In the genomic region with DNA sequence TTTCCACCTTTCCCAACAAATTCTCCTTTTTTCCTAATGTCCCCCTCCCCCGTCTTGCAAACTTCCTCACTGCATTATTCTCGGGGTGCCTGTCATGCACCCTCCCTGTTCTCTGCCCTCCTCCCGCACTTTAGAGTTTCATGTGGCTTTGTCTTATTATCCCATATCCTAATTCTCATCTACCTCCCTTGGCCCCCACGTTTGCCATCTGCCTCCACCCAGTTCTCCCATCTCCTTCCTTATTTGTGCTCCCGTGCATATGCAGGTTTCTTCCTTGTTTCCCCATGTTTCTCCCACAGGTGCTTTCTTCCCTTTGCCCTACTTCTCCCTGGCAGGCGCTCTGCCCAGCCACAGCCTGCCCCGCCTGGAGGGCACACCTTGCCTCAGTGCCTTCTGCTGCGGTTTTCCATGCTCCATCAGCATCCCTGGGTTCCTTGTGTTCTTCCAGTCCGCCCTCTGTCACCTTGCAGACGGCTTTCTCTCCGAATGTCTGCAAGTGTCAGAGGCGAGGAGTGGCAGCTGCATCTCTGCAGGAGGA, we compare ENCODE assay signal across 8 cellular contexts. TPM values are rescaled to one million over a fixed set of nuclear protein-coding genes. Genes with fewer than 3 reads are reported as not detected.
DNase-seq lines count a peak whose midpoint lies in the region; ATAC-seq lines count a peak whose summit lies in the region.

No MANE protein-coding gene starts in this region.

- intact Hi-C loops in activated CD4-positive, alpha-beta T cell treated with anti-CD3 and anti-CD28 coated beads, Interleukin-2, amount 10 ng/mL, durations not matched to agents 24 days and 14 days (cut with micrococcal nuclease): loop anchor here (1.0 to 5.0 kb wide), 6 partner anchors 25 to 785 kb away; partner anchors contain the start of gene PARP4

- H3K27ac Mint-ChIP-seq in activated CD4-positive, alpha-beta T cell treated with anti-CD3 and anti-CD28 coated beads, Interleukin-2, amount 10 ng/mL, durations not matched to agents 24 days and 14 days: no peak overlapping the region
- no peak overlapping the region for H3K27ac Mint-ChIP-seq in activated T-helper 17 cell treated with anti-CD3 and anti-CD28 coated beads, Interleukin-2, amount 50 U/mL, for 72 hours
- peak overlapping the region in 1 of 2 donors; percentile 6 for H3K27ac Mint-ChIP-seq in stimulated activated naive CD8-positive, alpha-beta T cell treated with anti-CD3 and anti-CD28 coated beads, Interleukin-15, amount 100 ng/mL, for 72 hours

- DNase-seq in activated CD4-positive, alpha-beta T cell treated with anti-CD3 and anti-CD28 coated beads, Interleukin-2, amount 10 ng/mL, durations not matched to agents 24 days and 14 days: no peak
- no peak for DNase-seq in activated CD4-positive, alpha-beta T cell treated with anti-CD3 and anti-CD28 coated beads for 4 hours
- peak; percentile 48 for DNase-seq in kidney tubule cell (ENCODE audit: low spot score)
- DNase-seq in stimulated activated naive CD8-positive, alpha-beta T cell treated with anti-CD3 and anti-CD28 coated beads, Interleukin-15, amount 100 ng/mL, for 72 hours: no peak
- no peak for DNase-seq in GOT3 (lab: John Stamatoyannopoulos, UW)
- DNase-seq in NCI-H2196 (lab: John Stamatoyannopoulos, UW; ENCODE audit: unreplicated experiment): no peak
- DNase-seq in NK-92 treated with Interleukin-12 subunit alpha and Interleukin-12 subunit beta, amount 100 ng/mL, for 24 hours (lab: John Stamatoyannopoulos, UW): no peak

- peak overlapping the region; percentile 95 for H3K4me3 Mint-ChIP-seq in activated CD4-positive, alpha-beta T cell treated with anti-CD3 and anti-CD28 coated beads, Interleukin-2, amount 10 ng/mL, durations not matched to agents 24 days and 14 days
- peak overlapping the region; percentile 78 for H3K4me3 Mint-ChIP-seq in activated T-helper 17 cell treated with anti-CD3 and anti-CD28 coated beads, Interleukin-2, amount 50 U/mL, for 72 hours
- H3K4me3 Mint-ChIP-seq in stimulated activated naive CD8-positive, alpha-beta T cell treated with anti-CD3 and anti-CD28 coated beads, Interleukin-15, amount 100 ng/mL, for 72 hours: peak overlapping the region; percentile 94 to 98

- ATAC-seq in activated T-helper 17 cell treated with anti-CD3 and anti-CD28 coated beads, Interleukin-2, amount 50 U/mL, for 72 hours (replicated peaks): no peak
- ATAC-seq in stimulated activated naive CD8-positive, alpha-beta T cell treated with anti-CD3 and anti-CD28 coated beads, Interleukin-15, amount 100 ng/mL, for 72 hours: no peak

- H3K9me3 Mint-ChIP-seq in activated CD4-positive, alpha-beta T cell treated with anti-CD3 and anti-CD28 coated beads, Interleukin-2, amount 10 ng/mL, durations not matched to agents 24 days and 14 days: peaks cover under 1% of the 10 kb centered on the region
- H3K9me3 Mint-ChIP-seq in activated T-helper 17 cell treated with anti-CD3 and anti-CD28 coated beads, Interleukin-2, amount 50 U/mL, for 72 hours: no peaks in the 10 kb centered on the region
- no peaks in the 10 kb centered on the region for H3K9me3 Mint-ChIP-seq in stimulated activated naive CD8-positive, alpha-beta T cell treated with anti-CD3 and anti-CD28 coated beads, Interleukin-15, amount 100 ng/mL, for 72 hours

- H3K4me1 Mint-ChIP-seq in activated CD4-positive, alpha-beta T cell treated with anti-CD3 and anti-CD28 coated beads, Interleukin-2, amount 10 ng/mL, durations not matched to agents 24 days and 14 days: peaks cover 26% of the 10 kb centered on the region
- no peaks in the 10 kb centered on the region for H3K4me1 Mint-ChIP-seq in activated T-helper 17 cell treated with anti-CD3 and anti-CD28 coated beads, Interleukin-2, amount 50 U/mL, for 72 hours
- peaks cover 56% of the 10 kb centered on the region for H3K4me1 Mint-ChIP-seq in stimulated activated naive CD8-positive, alpha-beta T cell treated with anti-CD3 and anti-CD28 coated beads, Interleukin-15, amount 100 ng/mL, for 72 hours

- peaks cover 13% of the 10 kb centered on the region for H3K36me3 Mint-ChIP-seq in activated CD4-positive, alpha-beta T cell treated with anti-CD3 and anti-CD28 coated beads, Interleukin-2, amount 10 ng/mL, durations not matched to agents 24 days and 14 days (ENCODE audit: low read depth)
- no peaks in the 10 kb centered on the region for H3K36me3 Mint-ChIP-seq in activated T-helper 17 cell treated with anti-CD3 and anti-CD28 coated beads, Interleukin-2, amount 50 U/mL, for 72 hours (ENCODE audit: low read depth)

- H3K27me3 Mint-ChIP-seq in activated CD4-positive, alpha-beta T cell treated with anti-CD3 and anti-CD28 coated beads, Interleukin-2, amount 10 ng/mL, durations not matched to agents 24 days and 14 days: peaks cover 22% of the 10 kb centered on the region
- H3K27me3 Mint-ChIP-seq in activated T-helper 17 cell treated with anti-CD3 and anti-CD28 coated beads, Interleukin-2, amount 50 U/mL, for 72 hours: peaks cover 10% of the 10 kb centered on the region
- no peaks in the 10 kb centered on the region for H3K27me3 Mint-ChIP-seq in stimulated activated naive CD8-positive, alpha-beta T cell treated with anti-CD3 and anti-CD28 coated beads, Interleukin-15, amount 100 ng/mL, for 72 hours

RNA-seq across cellular contexts. Expression of gene SPATA13, which starts 1.5 kb away (rescaled TPM):
- 41.9 and 43.6 TPM in 2 replicates for total RNA-seq in activated CD4-positive, alpha-beta T cell treated with anti-CD3 and anti-CD28 coated beads, Interleukin-2, amount 10 ng/mL, durations not matched to agents 24 days and 14 days
- 10 to 100 TPM; 43.1 to 56.5 TPM for total RNA-seq in activated T-helper 17 cell treated with anti-CD3 and anti-CD28 coated beads, Interleukin-2, amount 50 U/mL, for 72 hours
